In genomic region chr10:96850113-96850512, GRCh38 we compare ENCODE assay signal across 22 cellular contexts.
"Had no signal": no experiment of that assay in that cellular context is flagged by ENCODE, and none has a peak within 500 bp of the region (broad histone marks: within the 10 kb centered on the region; RNA-seq: fewer than 3 reads in every experiment).

No MANE protein-coding gene starts in this region.

- H3K27ac Mint-ChIP-seq: activated CD4-positive, alpha-beta memory T cell treated with anti-CD3 and anti-CD28 coated beads, Interleukin-2, amount 10 ng/mL, durations not matched to agents 7 days and 5 days; activated CD4-positive, alpha-beta T cell treated with anti-CD3 and anti-CD28 coated beads for 36 hours; activated CD8-positive, alpha-beta memory T cell treated with anti-CD3 and anti-CD28 coated beads, Interleukin-2, amount 10 ng/mL, durations not matched to agents 7 days and 5 days; activated naive CD8-positive, alpha-beta T cell treated with anti-CD3 and anti-CD28 coated beads, Interleukin-2, amount 10 ng/mL, durations not matched to agents 7 days and 5 days; brain; endodermal cell; neural progenitor cell; stimulated activated effector memory CD8-positive, alpha-beta T cell treated with anti-CD3 and anti-CD28 coated beads, Interleukin-12 subunit alpha, Interleukin-12 subunit beta, amount 100 ng/mL, for 72 hours; T-cell had no signal

- H3K4me3 Mint-ChIP-seq: activated CD4-positive, alpha-beta memory T cell treated with anti-CD3 and anti-CD28 coated beads, Interleukin-2, amount 10 ng/mL, durations not matched to agents 7 days and 5 days; activated CD4-positive, alpha-beta T cell treated with anti-CD3 and anti-CD28 coated beads for 36 hours; activated CD8-positive, alpha-beta memory T cell treated with anti-CD3 and anti-CD28 coated beads, Interleukin-2, amount 10 ng/mL, durations not matched to agents 7 days and 5 days; activated naive CD8-positive, alpha-beta T cell treated with anti-CD3 and anti-CD28 coated beads, Interleukin-2, amount 10 ng/mL, durations not matched to agents 7 days and 5 days; brain; endodermal cell; neural progenitor cell; stimulated activated effector memory CD8-positive, alpha-beta T cell treated with anti-CD3 and anti-CD28 coated beads, Interleukin-12 subunit alpha, Interleukin-12 subunit beta, amount 100 ng/mL, for 72 hours; T-cell; WTC11 had no signal

- H3K27me3 Mint-ChIP-seq: activated CD4-positive, alpha-beta memory T cell treated with anti-CD3 and anti-CD28 coated beads, Interleukin-2, amount 10 ng/mL, durations not matched to agents 7 days and 5 days; activated CD4-positive, alpha-beta T cell treated with anti-CD3 and anti-CD28 coated beads for 36 hours; activated CD8-positive, alpha-beta memory T cell treated with anti-CD3 and anti-CD28 coated beads, Interleukin-2, amount 10 ng/mL, durations not matched to agents 7 days and 5 days; activated naive CD8-positive, alpha-beta T cell treated with anti-CD3 and anti-CD28 coated beads, Interleukin-2, amount 10 ng/mL, durations not matched to agents 7 days and 5 days; brain; T-cell had no signal

- H3K9me3 Mint-ChIP-seq: activated CD4-positive, alpha-beta memory T cell treated with anti-CD3 and anti-CD28 coated beads, Interleukin-2, amount 10 ng/mL, durations not matched to agents 7 days and 5 days; activated naive CD8-positive, alpha-beta T cell treated with anti-CD3 and anti-CD28 coated beads, Interleukin-2, amount 10 ng/mL, durations not matched to agents 7 days and 5 days; endodermal cell; neural progenitor cell; stimulated activated effector memory CD8-positive, alpha-beta T cell treated with anti-CD3 and anti-CD28 coated beads, Interleukin-12 subunit alpha, Interleukin-12 subunit beta, amount 100 ng/mL, for 72 hours; T-cell; WTC11 had no signal

- H3K4me1 ChIP-seq: colonic mucosa, neural progenitor cell had no signal

- H3K4me1 Mint-ChIP-seq: activated CD8-positive, alpha-beta memory T cell treated with anti-CD3 and anti-CD28 coated beads, Interleukin-2, amount 10 ng/mL, durations not matched to agents 7 days and 5 days; activated naive CD8-positive, alpha-beta T cell treated with anti-CD3 and anti-CD28 coated beads, Interleukin-2, amount 10 ng/mL, durations not matched to agents 7 days and 5 days had no signal

- H3K4me3 ChIP-seq: colonic mucosa, gastroesophageal sphincter, heart left ventricle, left lung, neural progenitor cell, ovary, psoas muscle, stomach, upper lobe of right lung had no signal

- H3K9ac ChIP-seq: neural progenitor cell had no signal

- DNase-seq: activated CD4-positive, alpha-beta memory T cell treated with anti-CD3 and anti-CD28 coated beads, Interleukin-2, amount 10 ng/mL, durations not matched to agents 7 days and 5 days; activated CD4-positive, alpha-beta T cell treated with anti-CD3 and anti-CD28 coated beads for 36 hours; activated CD8-positive, alpha-beta memory T cell treated with anti-CD3 and anti-CD28 coated beads, Interleukin-2, amount 10 ng/mL, durations not matched to agents 7 days and 5 days; activated naive CD8-positive, alpha-beta T cell treated with anti-CD3 and anti-CD28 coated beads, Interleukin-2, amount 10 ng/mL, durations not matched to agents 7 days and 5 days; central memory CD4-positive, alpha-beta T cell; colonic mucosa; endodermal cell; heart left ventricle; left lung; midbrain; ovary; psoas muscle; right cardiac atrium; stimulated activated CD4-positive, alpha-beta T cell treated with anti-CD3 and anti-CD28 coated beads, Interleukin-4, amount 100 ng/mL, for 24 hours; stomach; T-cell; upper lobe of right lung had no signal

- H3K36me3 Mint-ChIP-seq: WTC11 had no signal

- H3K9me3 ChIP-seq: colonic mucosa, gastroesophageal sphincter, heart left ventricle, left lung, ovary, psoas muscle, stomach, upper lobe of right lung had no signal

- H3K27ac ChIP-seq: colonic mucosa, heart left ventricle, left lung, neural progenitor cell, ovary, psoas muscle, upper lobe of right lung had no signal

- H3K36me3 ChIP-seq: colonic mucosa, gastroesophageal sphincter, left lung, neural progenitor cell, ovary, stomach, upper lobe of right lung had no signal

- H3K27me3 ChIP-seq: colonic mucosa, gastroesophageal sphincter, heart left ventricle, left lung, neural progenitor cell, ovary, stomach, upper lobe of right lung had no signal

- H3K4me2 ChIP-seq: neural progenitor cell had no signal

- H2AFZ ChIP-seq: neural progenitor cell had no signal

- ATAC-seq: activated CD4-positive, alpha-beta T cell treated with anti-CD3 and anti-CD28 coated beads for 36 hours; activated CD8-positive, alpha-beta memory T cell treated with anti-CD3 and anti-CD28 coated beads, Interleukin-2, amount 10 ng/mL, durations not matched to agents 7 days and 5 days; stimulated activated effector memory CD8-positive, alpha-beta T cell treated with anti-CD3 and anti-CD28 coated beads, Interleukin-12 subunit alpha, Interleukin-12 subunit beta, amount 100 ng/mL, for 72 hours; T-cell; WTC11 had no signal
